ENCODE assay signal across 1 cellular context in the genomic region with DNA sequence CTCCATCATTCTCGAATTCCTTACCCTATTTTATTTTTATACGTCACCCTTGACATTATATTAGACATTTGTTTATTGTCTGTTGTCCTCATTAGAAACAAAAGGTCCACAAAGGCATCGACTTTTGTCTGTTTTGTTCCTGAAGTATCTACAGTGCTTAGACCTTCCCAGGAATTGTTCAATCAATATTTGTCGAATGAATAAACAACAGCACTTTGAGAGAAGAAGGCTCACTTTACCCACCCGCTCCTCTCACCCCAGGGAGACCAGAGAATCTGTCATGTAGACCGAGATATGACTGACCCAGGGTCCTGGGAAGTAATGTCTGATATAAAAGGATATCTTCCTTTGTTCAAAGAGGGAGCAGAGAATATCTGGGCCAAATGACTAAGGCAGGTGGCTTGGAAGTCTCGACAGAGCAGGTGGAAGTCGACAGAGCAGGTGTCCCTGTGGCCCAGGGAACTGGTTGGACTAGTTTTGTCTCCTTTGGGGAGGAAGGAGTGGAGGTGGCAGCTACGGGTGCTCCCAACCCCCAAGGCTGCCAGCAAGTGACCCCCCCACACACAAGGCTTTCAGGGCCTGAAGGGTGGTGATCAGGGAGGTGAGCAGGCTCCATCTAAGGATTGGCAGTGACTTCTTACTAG.
A peak's percentile ranks its signal among the peaks of the same experiment; 100 is the strongest.
TF ChIP-seq lines count a peak whose summit lies in the region.

No MANE protein-coding gene starts in this region.

TF ChIP-seq in H1, 55 proteins besides CTCF, POLR2A, EP300 and RAD21:
- TF ChIP-seq MAX (IDR thresholded peaks at IDR 0.05) (peak; percentile 64), E2F6 (IDR thresholded peaks at IDR 0.05) (0 out of 2 replicates have a peak, but pooled peaks have one; percentile 17), CREB1 (IDR thresholded peaks at IDR 0.05) (no peak), ASH2L (IDR thresholded peaks at IDR 0.05; ENCODE audit: low read length) (peak; percentile 40), EGR1 (IDR thresholded peaks at IDR 0.05; ENCODE audit: borderline replicate concordance, low read depth, low read length) (no peak), SIN3A (conservative IDR thresholded peaks at IDR 0.05 in 1 of 2, IDR thresholded peaks at IDR 0.05 in 1 of 2; ENCODE audit: low read depth in 1 of 2, low read length in 2 of 2) (no peak), TEAD4 (IDR thresholded peaks at IDR 0.05; ENCODE audit: low read depth, low read length) (no peak), TAF1 (IDR thresholded peaks at IDR 0.05; ENCODE audit: low read depth, low read length) (no peak), KDM4A (IDR thresholded peaks at IDR 0.05; ENCODE audit: low read depth, low read length, severe bottlenecking) (no peak), GTF2F1 (IDR thresholded peaks at IDR 0.05; ENCODE audit: borderline replicate concordance, low read depth, low read length) (no peak), SP1 (IDR thresholded peaks at IDR 0.05; ENCODE audit: low read depth, low read length) (no peak)
- TF ChIP-seq, protein P1, sequence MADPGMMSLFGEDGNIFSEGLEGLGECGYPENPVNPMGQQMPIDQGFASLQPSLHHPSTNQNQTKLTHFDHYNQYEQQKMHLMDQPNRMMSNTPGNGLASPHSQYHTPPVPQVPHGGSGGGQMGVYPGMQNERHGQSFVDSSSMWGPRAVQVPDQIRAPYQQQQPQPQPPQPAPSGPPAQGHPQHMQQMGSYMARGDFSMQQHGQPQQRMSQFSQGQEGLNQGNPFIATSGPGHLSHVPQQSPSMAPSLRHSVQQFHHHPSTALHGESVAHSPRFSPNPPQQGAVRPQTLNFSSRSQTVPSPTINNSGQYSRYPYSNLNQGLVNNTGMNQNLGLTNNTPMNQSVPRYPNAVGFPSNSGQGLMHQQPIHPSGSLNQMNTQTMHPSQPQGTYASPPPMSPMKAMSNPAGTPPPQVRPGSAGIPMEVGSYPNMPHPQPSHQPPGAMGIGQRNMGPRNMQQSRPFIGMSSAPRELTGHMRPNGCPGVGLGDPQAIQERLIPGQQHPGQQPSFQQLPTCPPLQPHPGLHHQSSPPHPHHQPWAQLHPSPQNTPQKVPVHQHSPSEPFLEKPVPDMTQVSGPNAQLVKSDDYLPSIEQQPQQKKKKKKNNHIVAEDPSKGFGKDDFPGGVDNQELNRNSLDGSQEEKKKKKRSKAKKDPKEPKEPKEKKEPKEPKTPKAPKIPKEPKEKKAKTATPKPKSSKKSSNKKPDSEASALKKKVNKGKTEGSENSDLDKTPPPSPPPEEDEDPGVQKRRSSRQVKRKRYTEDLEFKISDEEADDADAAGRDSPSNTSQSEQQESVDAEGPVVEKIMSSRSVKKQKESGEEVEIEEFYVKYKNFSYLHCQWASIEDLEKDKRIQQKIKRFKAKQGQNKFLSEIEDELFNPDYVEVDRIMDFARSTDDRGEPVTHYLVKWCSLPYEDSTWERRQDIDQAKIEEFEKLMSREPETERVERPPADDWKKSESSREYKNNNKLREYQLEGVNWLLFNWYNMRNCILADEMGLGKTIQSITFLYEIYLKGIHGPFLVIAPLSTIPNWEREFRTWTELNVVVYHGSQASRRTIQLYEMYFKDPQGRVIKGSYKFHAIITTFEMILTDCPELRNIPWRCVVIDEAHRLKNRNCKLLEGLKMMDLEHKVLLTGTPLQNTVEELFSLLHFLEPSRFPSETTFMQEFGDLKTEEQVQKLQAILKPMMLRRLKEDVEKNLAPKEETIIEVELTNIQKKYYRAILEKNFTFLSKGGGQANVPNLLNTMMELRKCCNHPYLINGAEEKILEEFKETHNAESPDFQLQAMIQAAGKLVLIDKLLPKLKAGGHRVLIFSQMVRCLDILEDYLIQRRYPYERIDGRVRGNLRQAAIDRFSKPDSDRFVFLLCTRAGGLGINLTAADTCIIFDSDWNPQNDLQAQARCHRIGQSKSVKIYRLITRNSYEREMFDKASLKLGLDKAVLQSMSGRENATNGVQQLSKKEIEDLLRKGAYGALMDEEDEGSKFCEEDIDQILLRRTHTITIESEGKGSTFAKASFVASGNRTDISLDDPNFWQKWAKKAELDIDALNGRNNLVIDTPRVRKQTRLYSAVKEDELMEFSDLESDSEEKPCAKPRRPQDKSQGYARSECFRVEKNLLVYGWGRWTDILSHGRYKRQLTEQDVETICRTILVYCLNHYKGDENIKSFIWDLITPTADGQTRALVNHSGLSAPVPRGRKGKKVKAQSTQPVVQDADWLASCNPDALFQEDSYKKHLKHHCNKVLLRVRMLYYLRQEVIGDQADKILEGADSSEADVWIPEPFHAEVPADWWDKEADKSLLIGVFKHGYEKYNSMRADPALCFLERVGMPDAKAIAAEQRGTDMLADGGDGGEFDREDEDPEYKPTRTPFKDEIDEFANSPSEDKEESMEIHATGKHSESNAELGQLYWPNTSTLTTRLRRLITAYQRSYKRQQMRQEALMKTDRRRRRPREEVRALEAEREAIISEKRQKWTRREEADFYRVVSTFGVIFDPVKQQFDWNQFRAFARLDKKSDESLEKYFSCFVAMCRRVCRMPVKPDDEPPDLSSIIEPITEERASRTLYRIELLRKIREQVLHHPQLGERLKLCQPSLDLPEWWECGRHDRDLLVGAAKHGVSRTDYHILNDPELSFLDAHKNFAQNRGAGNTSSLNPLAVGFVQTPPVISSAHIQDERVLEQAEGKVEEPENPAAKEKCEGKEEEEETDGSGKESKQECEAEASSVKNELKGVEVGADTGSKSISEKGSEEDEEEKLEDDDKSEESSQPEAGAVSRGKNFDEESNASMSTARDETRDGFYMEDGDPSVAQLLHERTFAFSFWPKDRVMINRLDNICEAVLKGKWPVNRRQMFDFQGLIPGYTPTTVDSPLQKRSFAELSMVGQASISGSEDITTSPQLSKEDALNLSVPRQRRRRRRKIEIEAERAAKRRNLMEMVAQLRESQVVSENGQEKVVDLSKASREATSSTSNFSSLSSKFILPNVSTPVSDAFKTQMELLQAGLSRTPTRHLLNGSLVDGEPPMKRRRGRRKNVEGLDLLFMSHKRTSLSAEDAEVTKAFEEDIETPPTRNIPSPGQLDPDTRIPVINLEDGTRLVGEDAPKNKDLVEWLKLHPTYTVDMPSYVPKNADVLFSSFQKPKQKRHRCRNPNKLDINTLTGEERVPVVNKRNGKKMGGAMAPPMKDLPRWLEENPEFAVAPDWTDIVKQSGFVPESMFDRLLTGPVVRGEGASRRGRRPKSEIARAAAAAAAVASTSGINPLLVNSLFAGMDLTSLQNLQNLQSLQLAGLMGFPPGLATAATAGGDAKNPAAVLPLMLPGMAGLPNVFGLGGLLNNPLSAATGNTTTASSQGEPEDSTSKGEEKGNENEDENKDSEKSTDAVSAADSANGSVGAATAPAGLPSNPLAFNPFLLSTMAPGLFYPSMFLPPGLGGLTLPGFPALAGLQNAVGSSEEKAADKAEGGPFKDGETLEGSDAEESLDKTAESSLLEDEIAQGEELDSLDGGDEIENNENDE (IDR thresholded peaks at IDR 0.05; ENCODE audit: insufficient replicate concordance, low read length), result no peak
TF ChIP-seq in H1: peak in this region for 3.
